In the genomic region with DNA sequence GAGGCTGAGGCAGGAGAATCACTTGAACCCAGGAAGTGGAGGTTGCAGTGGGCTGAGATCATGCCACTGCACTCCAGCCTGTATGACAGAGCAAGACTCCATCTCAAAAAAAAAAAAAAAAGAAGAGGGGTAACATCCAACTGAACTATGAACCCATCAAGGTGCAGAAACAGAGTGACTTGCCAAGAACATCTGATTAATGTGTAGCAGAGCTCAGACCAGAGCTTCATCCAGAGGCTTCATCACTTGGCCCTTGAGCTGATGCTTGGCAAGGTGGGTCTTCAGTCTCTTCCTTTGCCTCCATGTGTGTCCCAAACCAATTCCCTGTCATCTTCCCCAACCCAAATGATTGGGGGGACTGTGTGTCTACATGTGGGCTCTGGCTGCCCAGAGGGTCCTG, we compare ENCODE assay signal across 9 cellular contexts. TPM values are rescaled to one million over a fixed set of nuclear protein-coding genes. Genes with fewer than 3 reads are reported as not detected.
"Had no signal": no experiment of that assay in that cellular context is flagged by ENCODE, and none has a peak within 500 bp of the region (broad histone marks: within the 10 kb centered on the region; RNA-seq: fewer than 3 reads in every experiment).

No MANE protein-coding gene starts in this region.

- H3K4me3 ChIP-seq: GM12878 had no signal

- FAIRE-seq: G401.6, GM12878, GM12891, GM12892, GM18507, GM19239 had no signal

- ATAC-seq: GM12878 had no signal

- DNase-seq: GDM1, GF-D8 had no signal

RNA-seq across cellular contexts. Expression of a gene that starts 32.6 kb away (rescaled TPM):
- total RNA-seq: G401, GM12878 had no signal
- polyA plus RNA-seq: GM12878 had no signal
